9 cellular contexts compared by ENCODE assay signal in the genomic region with DNA sequence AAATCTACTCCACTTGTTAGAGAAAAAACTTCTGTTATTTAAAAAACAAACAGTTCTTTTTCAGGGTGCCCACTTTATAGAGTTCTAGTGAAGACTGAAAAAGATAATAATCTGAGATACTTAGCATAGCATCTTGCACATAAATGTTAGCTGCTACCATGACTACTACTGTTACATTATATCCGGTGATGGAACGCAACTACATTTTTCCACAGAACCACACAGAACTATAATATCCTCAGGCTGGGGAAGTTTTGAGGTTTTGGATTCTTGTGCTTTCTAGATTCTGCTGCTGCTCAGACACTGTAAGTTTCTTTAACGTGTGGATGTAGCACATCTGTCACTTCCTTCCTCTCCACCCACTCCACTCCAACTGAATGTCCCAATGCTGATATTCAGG.
DNase-seq lines count a peak whose midpoint lies in the region; ATAC-seq and TF ChIP-seq lines count a peak whose summit lies in the region.
"Had no signal": no experiment of that assay in that cellular context is flagged by ENCODE, and none has a peak within 500 bp of the region (broad histone marks: within the 10 kb centered on the region; RNA-seq: fewer than 3 reads in every experiment).

No MANE protein-coding gene starts in this region.

- H3K4me3 ChIP-seq in AG09309 (ENCODE audit: control insufficient read depth, low read depth, low read length) (no peak overlapping the region), HL-60 (replicated peaks; ENCODE audit: insufficient read depth, low read length) (no peak overlapping the region), hepatocyte (no peak overlapping the region), lower lobe of right lung (no peak overlapping the region)

- H3K4me1 Mint-ChIP-seq in activated naive CD8-positive, alpha-beta T cell treated with anti-CD3 and anti-CD28 coated beads for 36 hours, result peaks cover 49% of the 10 kb centered on the region

- H3K36me3 Mint-ChIP-seq in activated naive CD8-positive, alpha-beta T cell treated with anti-CD3 and anti-CD28 coated beads for 36 hours, result peaks cover 3% of the 10 kb centered on the region
- H3K36me3 Mint-ChIP-seq: stimulated activated memory B cell treated with anti-CD40 and anti-IgM and Interleukin-4, amounts not matched to agents 10 μg/mL and 1 μg/mL and 100 μg/mL, for 72 hours had no signal

- H3K27me3 Mint-ChIP-seq in activated naive CD8-positive, alpha-beta T cell treated with anti-CD3 and anti-CD28 coated beads for 36 hours, result peaks cover 3% of the 10 kb centered on the region

- peak overlapping the region; percentile 81 for H3K27ac Mint-ChIP-seq in activated naive CD8-positive, alpha-beta T cell treated with anti-CD3 and anti-CD28 coated beads for 36 hours
- H3K27ac Mint-ChIP-seq: stimulated activated memory B cell treated with anti-CD40 and anti-IgM and Interleukin-4, amounts not matched to agents 10 μg/mL and 1 μg/mL and 100 μg/mL, for 72 hours had no signal

- ATAC-seq in lower lobe of right lung (no peak), HG03039 (IDR thresholded peaks at IDR 0.05; ENCODE audit: unreplicated experiment) (no peak)
- ATAC-seq: stimulated activated memory B cell treated with anti-CD40 and anti-IgM and Interleukin-4, amounts not matched to agents 10 μg/mL and 1 μg/mL and 100 μg/mL, for 72 hours had no signal

- no peaks in the 10 kb centered on the region for H3K9me3 Mint-ChIP-seq in activated naive CD8-positive, alpha-beta T cell treated with anti-CD3 and anti-CD28 coated beads for 36 hours
- H3K9me3 Mint-ChIP-seq: stimulated activated memory B cell treated with anti-CD40 and anti-IgM and Interleukin-4, amounts not matched to agents 10 μg/mL and 1 μg/mL and 100 μg/mL, for 72 hours had no signal

- H3K9me3 ChIP-seq in hepatocyte (ENCODE audit: low read depth) (no peaks in the 10 kb centered on the region), lower lobe of right lung (no peaks in the 10 kb centered on the region)

- H3K27ac ChIP-seq in HL-60 (replicated peaks) (peak overlapping the region; percentile 67), hepatocyte (peak overlapping the region; percentile 87), lower lobe of right lung (no peak overlapping the region)

- H3K4me1 ChIP-seq in hepatocyte (ENCODE audit: insufficient read depth) (peaks cover 41% of the 10 kb centered on the region), lower lobe of right lung (peaks cover 22% of the 10 kb centered on the region)

- no peak overlapping the region for H2AFZ ChIP-seq in hepatocyte

- H3K79me2 ChIP-seq in hepatocyte, result peaks cover 16% of the 10 kb centered on the region

- peak; percentile 65 for DNase-seq in AG09309 (ENCODE audit: low read depth)
- peak in 1 of 2 experiments; percentile 42 for DNase-seq in HL-60 (ENCODE audit: low read depth in 1 of 2, low spot score in 1 of 2)
- no peak for DNase-seq in activated naive CD8-positive, alpha-beta T cell treated with anti-CD3 and anti-CD28 coated beads for 36 hours
- DNase-seq in hepatocyte (ENCODE audit: low spot score), result no peak
- no peak for DNase-seq in activated effector memory CD4-positive, alpha-beta T cell treated with Interleukin-2 at 50 U/mL for 16 hours
- no peak for DNase-seq in lower lobe of right lung
- no peak for DNase-seq in stimulated activated CD4-positive, alpha-beta T cell treated with anti-CD3 and anti-CD28 coated beads, Interleukin-4, amount 100 ng/mL, for 24 hours

- no peaks in the 10 kb centered on the region for H4K20me1 ChIP-seq in hepatocyte (ENCODE audit: insufficient read depth, poor library complexity, severe bottlenecking)

- H3K9me2 ChIP-seq in hepatocyte (replicated peaks; ENCODE audit: insufficient read depth), result no peaks in the 10 kb centered on the region

- TF ChIP-seq CTCF in AG09309 (IDR thresholded peaks at IDR 0.05; ENCODE audit: control insufficient read depth, insufficient read depth, low read depth, low read length, missing control alignments), result no peak
- no peak for TF ChIP-seq CTCF in HL-60 (IDR thresholded peaks at IDR 0.05; ENCODE audit: insufficient read depth, low read length)
- TF ChIP-seq CTCF in hepatocyte (IDR thresholded peaks at IDR 0.05; ENCODE audit: poor library complexity), result no peak
- TF ChIP-seq CTCF in lower lobe of right lung (IDR thresholded peaks at IDR 0.05), result no peak

- H3K36me3 ChIP-seq in hepatocyte (replicated peaks; ENCODE audit: insufficient read depth, low read depth), result no peaks in the 10 kb centered on the region
- no peaks in the 10 kb centered on the region for H3K36me3 ChIP-seq in lower lobe of right lung

- H3K4me2 ChIP-seq in hepatocyte, result no peak overlapping the region

- H3K4me3 Mint-ChIP-seq in activated naive CD8-positive, alpha-beta T cell treated with anti-CD3 and anti-CD28 coated beads for 36 hours, result no peak overlapping the region
- H3K4me3 Mint-ChIP-seq: stimulated activated memory B cell treated with anti-CD40 and anti-IgM and Interleukin-4, amounts not matched to agents 10 μg/mL and 1 μg/mL and 100 μg/mL, for 72 hours had no signal

- H3K27me3 ChIP-seq in HL-60 (ENCODE audit: insufficient read depth, poor library complexity, severe bottlenecking) (no peaks in the 10 kb centered on the region), hepatocyte (no peaks in the 10 kb centered on the region), lower lobe of right lung (ENCODE audit: low read depth) (no peaks in the 10 kb centered on the region)

- WGBS in hepatocyte (ENCODE audit: low lambda C conversion rate, missing lambda C conversion rate), result 75% methylated on average over 3 of the region's 3 CpGs

- intact Hi-C loops in lower lobe of right lung (cut with DNase I), result no loop called here
